In genomic region chr9:26863074-26863473, GRCh38 we compare ENCODE assay signal across 8 cellular contexts. TPM values are rescaled to one million over a fixed set of nuclear protein-coding genes. Genes with fewer than 3 reads are reported as not detected.
DNase-seq lines count a peak whose midpoint lies in the region; TF ChIP-seq lines count a peak whose summit lies in the region.

No MANE protein-coding gene starts in this region.

- H3K4me3 Mint-ChIP-seq in activated CD4-positive, alpha-beta T cell treated with anti-CD3 and anti-CD28 coated beads, Interleukin-2, amount 10 ng/mL, durations not matched to agents 7 days and 5 days: no peak overlapping the region

- H3K27me3 Mint-ChIP-seq in activated CD4-positive, alpha-beta T cell treated with anti-CD3 and anti-CD28 coated beads, Interleukin-2, amount 10 ng/mL, durations not matched to agents 7 days and 5 days: no peaks in the 10 kb centered on the region

- peaks cover 13% of the 10 kb centered on the region for H3K36me3 Mint-ChIP-seq in activated CD4-positive, alpha-beta T cell treated with anti-CD3 and anti-CD28 coated beads, Interleukin-2, amount 10 ng/mL, durations not matched to agents 7 days and 5 days (ENCODE audit: low read depth)

- CTCF ChIA-PET in HEK293 (lab: Yijun Ruan, JAX): no interaction called here
- CTCF ChIA-PET in activated CD4-positive, alpha-beta T cell treated with anti-CD3 and anti-CD28 coated beads, Interleukin-2, amount 10 ng/mL, durations not matched to agents 7 days and 5 days (lab: Charles Lee): interaction anchor here (0.6 kb wide), 1 partner anchor 680 kb away, joined by 3 read pairs; no protein-coding TSS in a partner anchor

- no peaks in the 10 kb centered on the region for H3K9me3 Mint-ChIP-seq in activated CD4-positive, alpha-beta T cell treated with anti-CD3 and anti-CD28 coated beads, Interleukin-2, amount 10 ng/mL, durations not matched to agents 7 days and 5 days

- TF ChIP-seq CTCF in AG09309 (IDR thresholded peaks at IDR 0.05; ENCODE audit: control insufficient read depth, insufficient read depth, low read depth, low read length, missing control alignments) (peak; percentile 26), HEK293 (tag by site-specific recombination; IDR thresholded peaks at IDR 0.05) (no peak), kidney epithelial cell (IDR thresholded peaks at IDR 0.05; ENCODE audit: insufficient read depth, low read length, poor library complexity, severe bottlenecking) (peak; percentile 43)

- H3K4me1 Mint-ChIP-seq in activated CD4-positive, alpha-beta T cell treated with anti-CD3 and anti-CD28 coated beads, Interleukin-2, amount 10 ng/mL, durations not matched to agents 7 days and 5 days: no peaks in the 10 kb centered on the region

- H3K4me3 ChIP-seq in AG09309 (ENCODE audit: control insufficient read depth, low read depth, low read length) (no peak overlapping the region), HEK293 (ENCODE audit: low read depth, low read length) (no peak overlapping the region), adipocyte (ENCODE audit: low read length) (no peak overlapping the region), kidney epithelial cell (ENCODE audit: low read depth, low read length) (no peak overlapping the region)

- DNase-seq in AG09309 (ENCODE audit: low read depth): no peak
- DNase-seq in adipocyte (ENCODE audit: low read depth): peak; percentile 46
- no peak for DNase-seq in kidney epithelial cell (ENCODE audit: low read depth)
- no peak for DNase-seq in NCI-H1417 treated with DMSO at 0.1 percent for 48 hours (lab: John Stamatoyannopoulos, UW)
- DNase-seq in NCI-H526 treated with DMSO at 0.1 percent for 48 hours (lab: John Stamatoyannopoulos, UW): no peak
- no peak for DNase-seq in EL
- no peak for DNase-seq in activated CD4-positive, alpha-beta T cell treated with anti-CD3 and anti-CD28 coated beads, Interleukin-2, amount 10 ng/mL, durations not matched to agents 7 days and 5 days

- H3K9ac ChIP-seq in adipocyte (ENCODE audit: low read length): no peak overlapping the region

- H3K27ac Mint-ChIP-seq in activated CD4-positive, alpha-beta T cell treated with anti-CD3 and anti-CD28 coated beads, Interleukin-2, amount 10 ng/mL, durations not matched to agents 7 days and 5 days: no peak overlapping the region

- H3K27me3 ChIP-seq in adipocyte (replicated peaks; ENCODE audit: control insufficient read depth, insufficient read depth, low read length) (no peaks in the 10 kb centered on the region), kidney epithelial cell (ENCODE audit: control insufficient read depth, insufficient read depth, low read length) (no peaks in the 10 kb centered on the region)

- H3K4me1 ChIP-seq in HEK293 (ENCODE audit: control insufficient read depth, insufficient read depth, low read length) (no peaks in the 10 kb centered on the region), adipocyte (ENCODE audit: control insufficient read depth, insufficient read depth, low read length) (no peaks in the 10 kb centered on the region)

- H3K9me3 ChIP-seq in HEK293 (ENCODE audit: control insufficient read depth, insufficient read depth, low read depth, low read length) (no peaks in the 10 kb centered on the region), adipocyte (ENCODE audit: control insufficient read depth, low read length) (no peaks in the 10 kb centered on the region)

- POLR2A ChIA-PET in HEK293 (lab: Yijun Ruan, JAX): interaction anchor here (0.6 kb wide), 1 partner anchor 517 kb away, joined by 5 read pairs; no protein-coding TSS in a partner anchor
- POLR2A ChIA-PET in activated CD4-positive, alpha-beta T cell treated with anti-CD3 and anti-CD28 coated beads, Interleukin-2, amount 10 ng/mL, durations not matched to agents 7 days and 5 days (lab: Charles Lee): no interaction called here

- H3K36me3 ChIP-seq in HEK293 (ENCODE audit: control insufficient read depth in 2 of 2, insufficient read depth in 1 of 2, low read length in 2 of 2) (peaks cover 0 to 29% of the 10 kb centered on the region in 2 experiments), adipocyte (ENCODE audit: control insufficient read depth, insufficient read depth, low read length, severe bottlenecking) (peaks cover 21% of the 10 kb centered on the region), kidney epithelial cell (ENCODE audit: control insufficient read depth, insufficient read depth, low read length) (no peaks in the 10 kb centered on the region)

- H3K27ac ChIP-seq in HEK293 (ENCODE audit: extremely low read depth, low read depth, low read length): no peak overlapping the region

TF ChIP-seq in HEK293, 187 proteins besides CTCF, POLR2A, EP300 and RAD21 (continues in another document):
- TF ChIP-seq ZNF518A (tag by site-specific recombination; conservative IDR thresholded peaks at IDR 0.05; ENCODE audit: low read depth) (no peak), ZNF148 (tag by site-specific recombination; IDR thresholded peaks at IDR 0.05; ENCODE audit: borderline replicate concordance) (no peak), ZNF654 (tag by site-specific recombination; IDR thresholded peaks at IDR 0.05; ENCODE audit: low read depth) (peak; percentile 8; the same call in 1 of the 2 replicates), HOXA7 (CRISPR knock-in tag; IDR thresholded peaks at IDR 0.05; ENCODE audit: borderline replicate concordance) (no peak)

RNA-seq across cellular contexts. Expression of gene CAAP1, which starts 29.5 kb away (rescaled TPM):
- 26.3 and 33.4 TPM in 2 replicates for total RNA-seq in kidney epithelial cell
- total RNA-seq in activated CD4-positive, alpha-beta T cell treated with anti-CD3 and anti-CD28 coated beads, Interleukin-2, amount 10 ng/mL, durations not matched to agents 7 days and 5 days: 10 to 100 TPM; 15.1 to 16.3 TPM
